In the genomic region with DNA sequence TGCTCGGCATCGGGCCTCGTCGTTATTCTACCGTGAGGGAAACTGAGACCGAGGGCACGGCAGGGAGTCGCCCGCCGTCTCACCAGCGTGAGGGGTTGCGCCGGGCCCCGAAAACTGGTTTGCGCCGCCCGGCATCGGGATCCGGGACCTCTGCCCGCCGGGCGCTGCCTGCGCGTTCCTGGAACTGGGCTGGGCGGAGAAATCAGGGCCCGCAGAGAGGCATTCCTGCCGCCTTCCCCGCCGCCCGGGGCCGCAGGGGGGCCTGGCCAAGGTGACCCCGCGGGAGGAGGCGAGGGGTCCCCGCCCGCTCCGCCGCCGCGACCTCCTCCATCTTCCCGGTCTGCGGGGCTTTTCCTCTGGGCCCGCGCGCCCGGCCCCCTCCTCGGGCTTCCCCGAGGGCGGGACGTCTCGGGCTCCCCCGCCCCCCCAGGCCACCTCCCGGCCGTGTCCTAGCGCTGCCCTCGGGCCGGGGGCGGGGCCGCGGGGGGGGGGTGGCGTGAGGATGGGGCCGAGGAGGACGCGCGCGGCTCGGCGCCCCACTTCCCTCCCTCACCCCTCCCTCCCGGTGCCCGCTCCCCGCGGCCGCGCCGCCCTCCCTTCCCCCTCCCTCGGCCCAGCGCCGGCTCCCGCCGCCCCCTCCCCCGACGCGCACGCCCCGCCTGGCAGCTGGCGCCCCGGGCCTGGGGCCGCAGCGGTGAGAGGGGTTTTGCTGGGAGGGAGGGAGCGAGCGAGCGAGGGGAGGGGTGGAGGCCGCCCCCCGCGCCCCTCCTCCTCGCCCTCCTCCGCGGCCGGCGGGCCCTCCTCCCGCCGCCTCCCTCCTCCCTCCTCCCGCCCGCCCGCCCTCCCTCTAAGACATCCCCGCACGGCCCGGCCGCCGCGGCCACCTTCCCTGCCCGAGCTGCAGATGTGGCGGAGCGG, we compare ENCODE assay signal across 8 cellular contexts. TPM values are rescaled to one million over a fixed set of nuclear protein-coding genes. Genes with fewer than 3 reads are reported as not detected.
DNase-seq lines count a peak whose midpoint lies in the region; ATAC-seq and TF ChIP-seq lines count a peak whose summit lies in the region.

A gene (plus strand): TSS at position 883 of the 918 bp plus-strand sequence. CDS start 16,214 bp downstream, outside the sequence.

- peak within 1 kb of the TSS; percentile 30; the same call in 1 of the 2 replicates for H3K9ac ChIP-seq in Karpas-422 (ENCODE audit: low read length)

- ATAC-seq in lung (ENCODE audit: insufficient read depth, low FRiP score) = peak; percentile 81
- ATAC-seq in GM18502 (IDR thresholded peaks at IDR 0.05; ENCODE audit: poor library complexity, unreplicated experiment) = no peak

- TF ChIP-seq CTCF in DOHH2 (IDR thresholded peaks at IDR 0.05; ENCODE audit: low read depth, low read length, poor library complexity, severe bottlenecking) (no peak), lung (IDR thresholded peaks at IDR 0.05; ENCODE audit: control extremely low read depth, extremely low read depth) (no peak), tibial artery (IDR thresholded peaks at IDR 0.05) (no peak)

- H4K20me1 ChIP-seq in DOHH2 (ENCODE audit: control insufficient read depth, insufficient read depth, low read depth, low read length) (no peaks in the 10 kb centered on the region), Karpas-422 (ENCODE audit: insufficient read depth, low read depth, low read length) (no peaks in the 10 kb centered on the region)

- H3K4me3 ChIP-seq in DOHH2 (ENCODE audit: low read length) (peak within 1 kb of the TSS; percentile 57), Karpas-422 (ENCODE audit: low read length) (no peak within 1 kb of the TSS; the same call in 1 of the 2 replicates), lung (peak within 1 kb of the TSS; percentile 78), tibial artery (peak within 1 kb of the TSS; percentile 82 to 87)

- DNase-seq in Karpas-422 = no peak
- peak; percentile 32 for DNase-seq in T-helper 22 cell (ENCODE audit: low read depth)
- peak; percentile 22 for DNase-seq in effector CD8-positive, alpha-beta T cell (lab: John Stamatoyannopoulos, UW)
- DNase-seq in lung (ENCODE audit: low spot score) = peak; percentile 75
- DNase-seq in tibial artery = peak; percentile 67 to 89
- DNase-seq in medulla oblongata (ENCODE audit: extremely low spot score) = no peak

- H3K9me3 ChIP-seq in DOHH2 (ENCODE audit: control insufficient read depth, insufficient read depth, low read length) (no peaks in the 10 kb centered on the region), Karpas-422 (ENCODE audit: low read length) (no peaks in the 10 kb centered on the region), lung (ENCODE audit: control insufficient read depth in 2 of 2, insufficient read depth in 1 of 2, low read length in 1 of 2) (no peaks in the 10 kb centered on the region), tibial artery (no peaks in the 10 kb centered on the region)

- H3K36me3 ChIP-seq in DOHH2 (ENCODE audit: control insufficient read depth, low read length) (no peaks in the 10 kb centered on the region), Karpas-422 (ENCODE audit: insufficient read depth, low read length) (no peaks in the 10 kb centered on the region), lung (ENCODE audit: control insufficient read depth in 2 of 2, insufficient read depth in 2 of 2, low read length in 2 of 2) (no peaks in the 10 kb centered on the region), tibial artery (no peaks in the 10 kb centered on the region)

- H3K4me1 ChIP-seq in DOHH2 (ENCODE audit: control insufficient read depth, low read length) = peaks cover 33% of the 10 kb centered on the region
- peaks cover 12% of the 10 kb centered on the region for H3K4me1 ChIP-seq in Karpas-422 (ENCODE audit: low read length)
- peaks cover 6 to 37% of the 10 kb centered on the region in 2 donors for H3K4me1 ChIP-seq in lung (ENCODE audit: control insufficient read depth in 2 of 2, insufficient read depth in 2 of 2, low read length in 2 of 2)
- peaks cover 0 to 51% (median 41%) of the 10 kb centered on the region in 4 donors for H3K4me1 ChIP-seq in tibial artery

- no peak within 1 kb of the TSS for H2AFZ ChIP-seq in Karpas-422 (ENCODE audit: low read length)

- WGBS in lung, 2 donors = 0 to 1% methylated on average over 45 to 93 of the region's 114 CpGs

- H3K79me2 ChIP-seq in DOHH2 (ENCODE audit: control insufficient read depth, low read length) (no peaks in the 10 kb centered on the region), Karpas-422 (ENCODE audit: low read length) (no peaks in the 10 kb centered on the region)

- intact Hi-C loops in tibial artery (cut with DNase I; ENCODE audit: low total_unique reads) = no loop called here

- H3K27ac ChIP-seq in DOHH2 (ENCODE audit: low read depth, low read length) = no peak within 1 kb of the TSS
- H3K27ac ChIP-seq in Karpas-422 (ENCODE audit: low read length) = no peak within 1 kb of the TSS
- H3K27ac ChIP-seq in lung (ENCODE audit: low read depth in 1 of 2, low read length in 1 of 2) = peak within 1 kb of the TSS; percentile 79 to 94
- peak within 1 kb of the TSS; percentile 93 to 99 for H3K27ac ChIP-seq in tibial artery

- H3K27me3 ChIP-seq in DOHH2 (ENCODE audit: control insufficient read depth, low read length) (peaks cover 56% of the 10 kb centered on the region), Karpas-422 (ENCODE audit: low read length) (peaks cover 3% of the 10 kb centered on the region; the same call in 1 of the 2 replicates), lung (ENCODE audit: control insufficient read depth, insufficient read depth) (no peaks in the 10 kb centered on the region), tibial artery (no peaks in the 10 kb centered on the region)

- peaks cover 5% of the 10 kb centered on the region; the same call in 1 of the 2 replicates for H3F3A ChIP-seq in DOHH2 (ENCODE audit: control insufficient read depth, insufficient read depth)

- H3K9me2 ChIP-seq in DOHH2 (replicated peaks; ENCODE audit: control insufficient read depth, low read length) (no peaks in the 10 kb centered on the region), Karpas-422 (replicated peaks; ENCODE audit: insufficient read depth, low read length) (no peaks in the 10 kb centered on the region)

- H3K4me2 ChIP-seq in DOHH2 (ENCODE audit: low read length) (peak within 1 kb of the TSS; percentile 60), Karpas-422 (ENCODE audit: low read depth, low read length, poor library complexity, severe bottlenecking) (peak within 1 kb of the TSS; percentile 41)

RNA-seq across cellular contexts. Expression of the gene that starts here (rescaled TPM):
- 0.07 TPM in 1 of 2 replicates, not detected in the other for total RNA-seq in Karpas-422 (2014; rRNA removed; shearing (Covaris generic); ENCODE audit: low replicate concordance)
- 10 to 100 TPM in 1 of 2 donors, 1 to 10 TPM in 1; 8.8 to 25.5 TPM for total RNA-seq in lung
- polyA plus RNA-seq in lung = 10 to 100 TPM; 14.8 to 15.1 TPM

Comparison
In these comparisons a context has a peak if more than half of its experiments do, and no peak if none do; other contexts are left out.
1. H3K27ac ChIP-seq: peak in lung (2 of 2) and tibial artery (2 of 2); none in DOHH2 (single experiment) and Karpas-422 (single experiment).
2. DNase-seq: peak in T-helper 22 cell (single experiment), effector CD8-positive, alpha-beta T cell (single experiment), lung (single experiment) and tibial artery (2 of 2); none in Karpas-422 (single experiment) and medulla oblongata (single experiment).